ENCODE assay signal across 30 cellular contexts in the genomic region with DNA sequence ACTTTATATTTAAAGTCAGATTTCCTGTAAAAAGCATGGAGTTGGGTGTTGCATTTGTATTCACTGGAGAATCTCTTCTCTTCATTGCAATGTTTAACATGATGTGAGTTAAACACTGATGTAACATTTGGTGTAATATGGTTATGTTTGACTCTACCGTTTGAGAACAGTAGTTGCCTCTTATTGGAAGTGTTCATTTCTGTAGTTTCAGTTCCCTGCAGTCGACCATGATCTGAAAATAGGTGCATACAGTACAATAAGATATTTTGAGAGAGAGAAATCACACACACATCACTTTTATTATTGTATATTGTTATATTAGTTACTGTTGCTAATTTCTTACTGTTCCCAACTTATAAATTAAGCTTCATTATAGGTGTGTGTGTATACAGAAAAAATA.
DNase-seq lines count a peak whose midpoint lies in the region; ATAC-seq, FAIRE-seq and TF ChIP-seq lines count a peak whose summit lies in the region.
"Had no signal": no experiment of that assay in that cellular context is flagged by ENCODE, and none has a peak within 500 bp of the region (broad histone marks: within the 10 kb centered on the region; RNA-seq: fewer than 3 reads in every experiment).

No MANE protein-coding gene starts in this region.

- TF ChIP-seq CTCF in GM12878 (IDR thresholded peaks at IDR 0.05 in 2 of 3, conservative IDR thresholded peaks at IDR 0.05 in 1 of 3; ENCODE audit: control insufficient read depth in 2 of 3, extremely low read depth in 1 of 3, insufficient read depth in 1 of 3, low read depth in 3 of 3, low read length in 3 of 3) = no peak

- FAIRE-seq in GM12878 (lab: Jason Lieb, UNC) = no peak
- FAIRE-seq: A549, G401.6, GM18507, GM19239 had no signal

- CTCF ChIA-PET in GM12878 (lab: Yijun Ruan, JAX) = no interaction called here

- H2AFZ ChIP-seq in GM12878 (ENCODE audit: control insufficient read depth, low read depth, low read length) = no peak overlapping the region

- DNase-seq in GM12878 (ENCODE audit: low read depth, low spot score) (no peak), Right ventricle myocardium inferior (ENCODE audit: missing footprints) (no peak), HuH-7 (ENCODE audit: low spot score) (no peak)
- no peak for DNase-seq in stimulated activated CD4-positive, alpha-beta T cell treated with anti-CD3 and anti-CD28 coated beads, Interleukin-15, amount 100 ng/mL, for 24 hours
- DNase-seq: AML-193; CD4-positive, alpha-beta T cell; DMS53; H7; Kasumi-1; NCI-H1092 treated with DMSO at 0.1 percent for 48 hours; NCI-H1436; NCI-H187; NCI-H2081 treated with DMSO at 0.1 percent for 48 hours; NCI-H2171; NCI-H345; NCI-H510A treated with DMSO at 0.1 percent for 48 hours; NCI-H748 treated with DMSO at 0.1 percent for 48 hours; PC-3; SJCRH30; T-helper 2 cell had no signal

- in situ Hi-C loops in GM12878 (cut with MboI) = no loop called here

- RAD21 ChIA-PET in GM12878 (lab: Charles Lee; ENCODE audit: unreplicated experiment) = no interaction called here

- no peak overlapping the region for H3K9ac ChIP-seq in GM12878 (ENCODE audit: control insufficient read depth, insufficient read depth, low read length)
- H3K9ac ChIP-seq: BLaER1 treated with 17β-estradiol and CSF1 and Interleukin-3, amounts not matched to agents 10 nM and 100 nM had no signal

- BruUV-seq in GM12878 (replicated peaks; lab: Mats Ljungman, UMichigan) = no TSS peak

- POLR2A ChIA-PET in GM12878 (lab: Charles Lee) = no interaction called here

- H3K4me1 ChIP-seq in GM12878 (ENCODE audit: control insufficient read depth, insufficient read depth, low read length) = no peaks in the 10 kb centered on the region
- H3K4me1 ChIP-seq: A549; BLaER1 treated with 17β-estradiol and CSF1 and Interleukin-3, amounts not matched to agents 10 nM and 100 nM; SJCRH30 had no signal

- TF ChIP-seq EP300 in GM12878 (IDR thresholded peaks at IDR 0.05; ENCODE audit: borderline replicate concordance in 1 of 2, control insufficient read depth in 1 of 2, low read depth in 2 of 2, low read length in 2 of 2) = 0 out of 4 replicates have a peak, but pooled peaks of 1 of the 2 experiments have one; percentile 10

- TF ChIP-seq POLR2A in GM12878 (IDR thresholded peaks at IDR 0.05; ENCODE audit: low read depth, low read length) = no peak

- intact Hi-C loops in GM12878 (cut with micrococcal nuclease; ENCODE audit: unreplicated experiment) = no loop called here
- intact Hi-C loops in Right ventricle myocardium inferior (cut with DNase I) = no loop called here

- no peak overlapping the region for H3K27ac ChIP-seq in GM12878 (ENCODE audit: control insufficient read depth, insufficient read depth)
- H3K27ac ChIP-seq: A549; BLaER1 treated with 17β-estradiol and CSF1 and Interleukin-3, amounts not matched to agents 10 nM and 100 nM; HL-60; SJCRH30 had no signal

- TF ChIP-seq RAD21 in GM12878 (IDR thresholded peaks at IDR 0.05; ENCODE audit: insufficient read depth, low read depth, low read length) = no peak

- H3K36me3 ChIP-seq in GM12878 (ENCODE audit: control insufficient read depth in 2 of 2, insufficient read depth in 2 of 2, low read length in 1 of 2) = no peaks in the 10 kb centered on the region
- H3K36me3 ChIP-seq: BLaER1 treated with 17β-estradiol and CSF1 and Interleukin-3, amounts not matched to agents 10 nM and 100 nM; SJCRH30 had no signal

- H3K4me3 ChIP-seq in GM12878 = no peak overlapping the region
- H3K4me3 ChIP-seq: A549; BLaER1 treated with 17β-estradiol and CSF1 and Interleukin-3, amounts not matched to agents 10 nM and 100 nM; SJCRH30 had no signal

- H3K9me3 ChIP-seq in GM12878 (replicated peaks; ENCODE audit: control insufficient read depth, insufficient read depth, low read length) = no peaks in the 10 kb centered on the region
- H3K9me3 ChIP-seq: A549; BLaER1 treated with 17β-estradiol and CSF1 and Interleukin-3, amounts not matched to agents 10 nM and 100 nM; SJCRH30 had no signal

- no peaks in the 10 kb centered on the region for H3K79me2 ChIP-seq in GM12878 (ENCODE audit: control insufficient read depth, insufficient read depth, low read length)

- no peak overlapping the region for H3K4me2 ChIP-seq in GM12878 (ENCODE audit: control insufficient read depth, insufficient read depth)
- H3K4me2 ChIP-seq: A549; BLaER1 treated with 17β-estradiol and CSF1 and Interleukin-3, amounts not matched to agents 10 nM and 100 nM had no signal

- no peaks in the 10 kb centered on the region for H4K20me1 ChIP-seq in GM12878 (ENCODE audit: control insufficient read depth, insufficient read depth)
- H4K20me1 ChIP-seq: BLaER1 treated with 17β-estradiol and CSF1 and Interleukin-3, amounts not matched to agents 10 nM and 100 nM had no signal

- peak; percentile 83 for ATAC-seq in GM18508 (IDR thresholded peaks at IDR 0.05; ENCODE audit: insufficient read depth, unreplicated experiment)
- ATAC-seq in HG02588 (IDR thresholded peaks at IDR 0.05; ENCODE audit: unreplicated experiment) = peak; percentile 47
- ATAC-seq in HG02938 (IDR thresholded peaks at IDR 0.05; ENCODE audit: unreplicated experiment) = peak; percentile 56
- no peak for ATAC-seq in GM12878
- no peak for ATAC-seq in Right ventricle myocardium inferior
- ATAC-seq: A549, PC-3, SK-N-SH treated with all-trans-retinoic acid at 6 μM for 48 hours had no signal

- no peaks in the 10 kb centered on the region for H3K27me3 ChIP-seq in GM12878 (replicated peaks in 1 of 2; ENCODE audit: control insufficient read depth in 2 of 2, insufficient read depth in 2 of 2, low read length in 1 of 2)
- H3K27me3 ChIP-seq: BLaER1 treated with 17β-estradiol and CSF1 and Interleukin-3, amounts not matched to agents 10 nM and 100 nM; SJCRH30 had no signal

- SMC1A ChIA-PET in GM12878 (lab: Charles Lee; ENCODE audit: uncharacterized antibody, unreplicated experiment) = no interaction called here

- 0% methylated on average over 2 of the region's 2 CpGs for WGBS in GM12878 (ENCODE audit: insufficient coverage, insufficient replicate concordance, low lambda C conversion rate, missing lambda C conversion rate)

TF ChIP-seq in GM12878, 131 proteins besides CTCF, POLR2A, EP300 and RAD21:
- 0 out of 2 replicates have a peak, but pooled peaks have one; percentile 37 for TF ChIP-seq IRF4 (IDR thresholded peaks at IDR 0.05; ENCODE audit: low read depth, low read length)
- TF ChIP-seq NFYA (IDR thresholded peaks at IDR 0.05; ENCODE audit: borderline replicate concordance, low read depth, low read length) = no peak
- TF ChIP-seq, protein P1, sequence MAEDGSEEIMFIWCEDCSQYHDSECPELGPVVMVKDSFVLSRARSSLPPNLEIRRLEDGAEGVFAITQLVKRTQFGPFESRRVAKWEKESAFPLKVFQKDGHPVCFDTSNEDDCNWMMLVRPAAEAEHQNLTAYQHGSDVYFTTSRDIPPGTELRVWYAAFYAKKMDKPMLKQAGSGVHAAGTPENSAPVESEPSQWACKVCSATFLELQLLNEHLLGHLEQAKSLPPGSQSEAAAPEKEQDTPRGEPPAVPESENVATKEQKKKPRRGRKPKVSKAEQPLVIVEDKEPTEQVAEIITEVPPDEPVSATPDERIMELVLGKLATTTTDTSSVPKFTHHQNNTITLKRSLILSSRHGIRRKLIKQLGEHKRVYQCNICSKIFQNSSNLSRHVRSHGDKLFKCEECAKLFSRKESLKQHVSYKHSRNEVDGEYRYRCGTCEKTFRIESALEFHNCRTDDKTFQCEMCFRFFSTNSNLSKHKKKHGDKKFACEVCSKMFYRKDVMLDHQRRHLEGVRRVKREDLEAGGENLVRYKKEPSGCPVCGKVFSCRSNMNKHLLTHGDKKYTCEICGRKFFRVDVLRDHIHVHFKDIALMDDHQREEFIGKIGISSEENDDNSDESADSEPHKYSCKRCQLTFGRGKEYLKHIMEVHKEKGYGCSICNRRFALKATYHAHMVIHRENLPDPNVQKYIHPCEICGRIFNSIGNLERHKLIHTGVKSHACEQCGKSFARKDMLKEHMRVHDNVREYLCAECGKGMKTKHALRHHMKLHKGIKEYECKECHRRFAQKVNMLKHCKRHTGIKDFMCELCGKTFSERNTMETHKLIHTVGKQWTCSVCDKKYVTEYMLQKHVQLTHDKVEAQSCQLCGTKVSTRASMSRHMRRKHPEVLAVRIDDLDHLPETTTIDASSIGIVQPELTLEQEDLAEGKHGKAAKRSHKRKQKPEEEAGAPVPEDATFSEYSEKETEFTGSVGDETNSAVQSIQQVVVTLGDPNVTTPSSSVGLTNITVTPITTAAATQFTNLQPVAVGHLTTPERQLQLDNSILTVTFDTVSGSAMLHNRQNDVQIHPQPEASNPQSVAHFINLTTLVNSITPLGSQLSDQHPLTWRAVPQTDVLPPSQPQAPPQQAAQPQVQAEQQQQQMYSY (CRISPR knock-in tag; IDR thresholded peaks at IDR 0.05) = no peak
- TF ChIP-seq JUNB (IDR thresholded peaks at IDR 0.05) = 0 out of 2 replicates have a peak, but pooled peaks have one; percentile 18
- TF ChIP-seq SPI1 (IDR thresholded peaks at IDR 0.05; ENCODE audit: borderline replicate concordance, insufficient read depth, low read depth, low read length) = peak; percentile 53

Comparison
In these comparisons a context has a peak if more than half of its experiments do, and no peak if none do; other contexts are left out.
1. ATAC-seq: peak in GM18508 (single experiment), HG02588 (single experiment) and HG02938 (single experiment); none in GM12878 (single experiment) and Right ventricle myocardium inferior (single experiment).